In genomic region chr11:64088159-64089026, GRCh38 we compare ENCODE assay signal across 10 cellular contexts. TPM values are rescaled to one million over a fixed set of nuclear protein-coding genes. Genes with fewer than 3 reads are reported as not detected.
DNase-seq lines count a peak whose midpoint lies in the region; ATAC-seq and TF ChIP-seq lines count a peak whose summit lies in the region.
"Had no signal": no experiment of that assay in that cellular context is flagged by ENCODE, and none has a peak within 500 bp of the region (broad histone marks: within the 10 kb centered on the region; RNA-seq: fewer than 3 reads in every experiment).

No MANE protein-coding gene starts in this region.

- no peak overlapping the region for H3K4me3 Mint-ChIP-seq in Calu3 (ENCODE audit: low read depth, unreplicated experiment)
- H3K4me3 Mint-ChIP-seq: memory B cell had no signal

- no peaks in the 10 kb centered on the region for H3K9me3 Mint-ChIP-seq in Calu3 (ENCODE audit: low read depth, unreplicated experiment)
- H3K9me3 Mint-ChIP-seq: memory B cell had no signal

- no peak for TF ChIP-seq POLR2A in HCT116 (IDR thresholded peaks at IDR 0.05; ENCODE audit: borderline replicate concordance, extremely low read depth, insufficient read depth, insufficient read length)

- no peak overlapping the region; the same call in 1 of the 2 replicates for H3K27ac ChIP-seq in HCT116 (ENCODE audit: low read depth, low read length)
- peak overlapping the region; percentile 96 for H3K27ac ChIP-seq in VCaP
- H3K27ac ChIP-seq: HL-60 had no signal

- ATAC-seq in HCT116, result peak; percentile 77
- ATAC-seq in HG02610 (IDR thresholded peaks at IDR 0.05; ENCODE audit: unreplicated experiment), result no peak
- no peak for ATAC-seq in HG03342 (IDR thresholded peaks at IDR 0.05; ENCODE audit: unreplicated experiment)

- H2AFZ ChIP-seq in HCT116 (ENCODE audit: low read depth, low read length, poor library complexity, severe bottlenecking), result no peak overlapping the region

- no peaks in the 10 kb centered on the region for H3K27me3 Mint-ChIP-seq in Calu3 (ENCODE audit: unreplicated experiment)

- peak; percentile 53 for TF ChIP-seq CTCF in Calu3 (IDR thresholded peaks at IDR 0.05; ENCODE audit: unreplicated experiment)
- peak in 2 of 3 experiments; percentile 53 to 62; a peak in 4 of 6 replicates for TF ChIP-seq CTCF in HCT116 (IDR thresholded peaks at IDR 0.05 in 2 of 3, conservative IDR thresholded peaks at IDR 0.05 in 1 of 3; ENCODE audit: borderline replicate concordance in 1 of 3, insufficient read depth in 1 of 3, low read depth in 2 of 3, low read length in 2 of 3)
- peak; percentile 100 for TF ChIP-seq CTCF in VCaP (conservative IDR thresholded peaks at IDR 0.05)
- peak; percentile 57 for TF ChIP-seq CTCF in kidney epithelial cell (IDR thresholded peaks at IDR 0.05; ENCODE audit: insufficient read depth, low read length, poor library complexity, severe bottlenecking)

- no peaks in the 10 kb centered on the region for H4K20me1 ChIP-seq in HCT116 (ENCODE audit: insufficient read depth)

- H3K9ac ChIP-seq in HCT116 (ENCODE audit: low read length), result no peak overlapping the region

- H3K36me3 ChIP-seq in HCT116 (ENCODE audit: control insufficient read depth in 1 of 2, insufficient read depth in 2 of 2, low read length in 2 of 2), result no peaks in the 10 kb centered on the region
- H3K36me3 ChIP-seq in kidney epithelial cell (ENCODE audit: control insufficient read depth, insufficient read depth, low read length), result no peaks in the 10 kb centered on the region

- no peak overlapping the region for H3K4me3 ChIP-seq in HCT116 (replicated peaks in 1 of 2; ENCODE audit: low read depth in 1 of 2, low read length in 2 of 2)
- no peak overlapping the region for H3K4me3 ChIP-seq in kidney epithelial cell (ENCODE audit: low read depth, low read length)

- POLR2A ChIA-PET in HCT116 (lab: Charles Lee), result no interaction called here

- RAD21 ChIA-PET in HCT116 (lab: Charles Lee; ENCODE audit: low non-redundant PET in 1 of 2, low total read pairs in 2 of 2, uncharacterized antibody in 2 of 2, unreplicated experiment in 2 of 2), result no interaction called here

- intact Hi-C loops in Calu3 (cut with micrococcal nuclease; ENCODE audit: unreplicated experiment), result no loop called here
- intact Hi-C loops in HCT116 (cut with micrococcal nuclease), result loop anchor here (2.0 kb wide), 1 partner anchor 60 kb away; no protein-coding TSS in a partner anchor

- no peak overlapping the region for H3K27ac Mint-ChIP-seq in Calu3 (ENCODE audit: unreplicated experiment)
- H3K27ac Mint-ChIP-seq: memory B cell had no signal

- no peaks in the 10 kb centered on the region for H3K79me2 ChIP-seq in HCT116 (ENCODE audit: insufficient read depth, low read length)

- H3K4me1 Mint-ChIP-seq in Calu3 (ENCODE audit: low read depth, unreplicated experiment), result peaks cover 41% of the 10 kb centered on the region

- no TSS peak for BruUV-seq in Calu3 (replicated peaks; lab: Mats Ljungman, UMichigan)
- no TSS peak for BruUV-seq in HCT116 (replicated peaks; lab: Mats Ljungman, UMichigan)

- no peaks in the 10 kb centered on the region for H3K9me3 ChIP-seq in HCT116 (ENCODE audit: control insufficient read depth in 1 of 2, insufficient read depth in 1 of 2, low read depth in 1 of 2, low read length in 2 of 2)

- TF ChIP-seq RAD21 in HCT116 (IDR thresholded peaks at IDR 0.05; ENCODE audit: low read depth), result no peak

- H3K27me3 ChIP-seq in HCT116 (ENCODE audit: insufficient read depth, low read length) (no peaks in the 10 kb centered on the region), kidney epithelial cell (ENCODE audit: control insufficient read depth, insufficient read depth, low read length) (peaks cover 45% of the 10 kb centered on the region)

- CTCF ChIA-PET in Calu3 (lab: Charles Lee) (no interaction called here), HCT116 (lab: Charles Lee) (no interaction called here)

- peaks cover 3% of the 10 kb centered on the region in 2 experiments; a peak in 3 of 4 replicates for H3K4me1 ChIP-seq in HCT116 (ENCODE audit: control insufficient read depth in 1 of 2, insufficient read depth in 2 of 2, low read length in 2 of 2)

- H3K4me2 ChIP-seq in HCT116 (ENCODE audit: low read length), result no peak overlapping the region

- H3K9me2 ChIP-seq in HCT116 (ENCODE audit: insufficient read depth), result no peaks in the 10 kb centered on the region

- peaks cover 9% of the 10 kb centered on the region for H3K36me3 Mint-ChIP-seq in Calu3 (ENCODE audit: insufficient read depth, unreplicated experiment)
- H3K36me3 Mint-ChIP-seq: memory B cell had no signal

- DNase-seq in Calu3 (no peak), HCT116 (ENCODE audit: low read depth, low spot score) (peak; percentile 6), kidney epithelial cell (ENCODE audit: low read depth) (no peak), epidermal melanocyte (ENCODE audit: insufficient read length, low spot score) (no peak)
- no peak for DNase-seq in stimulated activated CD4-positive, alpha-beta T cell treated with anti-CD3 and anti-CD28 coated beads, Interleukin-2, amount 100 ng/mL, for 48 hours

TF ChIP-seq in HCT116, 20 proteins besides CTCF, POLR2A, EP300 and RAD21:
- TF ChIP-seq EZH2phosphoT487 (IDR thresholded peaks at IDR 0.05; ENCODE audit: borderline replicate concordance) (no peak), SRF (IDR thresholded peaks at IDR 0.05; ENCODE audit: low read depth) (no peak), TCF7L2 (IDR thresholded peaks at IDR 0.05; ENCODE audit: borderline replicate concordance, extremely low read depth, insufficient read depth, insufficient read length) (no peak), EGR1 (IDR thresholded peaks at IDR 0.05; ENCODE audit: low read depth) (no peak), YY1 (IDR thresholded peaks at IDR 0.05; ENCODE audit: extremely low read depth, insufficient replicate concordance, low read depth, low read length) (no peak), CBX3 (IDR thresholded peaks at IDR 0.05; ENCODE audit: low read depth) (no peak), ELF1 (IDR thresholded peaks at IDR 0.05; ENCODE audit: borderline replicate concordance, low read depth) (no peak), EZH2 (IDR thresholded peaks at IDR 0.05) (no peak), SIN3A (IDR thresholded peaks at IDR 0.05; ENCODE audit: low read depth) (no peak), ZNF274 (IDR thresholded peaks at IDR 0.05; ENCODE audit: low read depth, low read length) (no peak)
- TF ChIP-seq, protein P1, sequence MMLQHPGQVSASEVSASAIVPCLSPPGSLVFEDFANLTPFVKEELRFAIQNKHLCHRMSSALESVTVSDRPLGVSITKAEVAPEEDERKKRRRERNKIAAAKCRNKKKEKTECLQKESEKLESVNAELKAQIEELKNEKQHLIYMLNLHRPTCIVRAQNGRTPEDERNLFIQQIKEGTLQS (IDR thresholded peaks at IDR 0.05), result no peak
- TF ChIP-seq, protein P2, sequence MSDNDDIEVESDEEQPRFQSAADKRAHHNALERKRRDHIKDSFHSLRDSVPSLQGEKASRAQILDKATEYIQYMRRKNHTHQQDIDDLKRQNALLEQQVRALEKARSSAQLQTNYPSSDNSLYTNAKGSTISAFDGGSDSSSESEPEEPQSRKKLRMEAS (IDR thresholded peaks at IDR 0.05), result no peak

RNA-seq across cellular contexts. Expression of gene FLRT1, which starts 52.7 kb away (rescaled TPM):
- 0.09 and 0.10 TPM in 2 replicates for total RNA-seq in Calu3 (2022)
- 0.15 TPM for total RNA-seq in HCT116 (2021; ENCODE audit: unreplicated experiment)
- 0.75 and 0.91 TPM in 2 replicates for polyA plus RNA-seq in HCT116 (2012)
- 0.13 and 0.14 TPM in 2 replicates for total RNA-seq in kidney epithelial cell
